In the genomic region with DNA sequence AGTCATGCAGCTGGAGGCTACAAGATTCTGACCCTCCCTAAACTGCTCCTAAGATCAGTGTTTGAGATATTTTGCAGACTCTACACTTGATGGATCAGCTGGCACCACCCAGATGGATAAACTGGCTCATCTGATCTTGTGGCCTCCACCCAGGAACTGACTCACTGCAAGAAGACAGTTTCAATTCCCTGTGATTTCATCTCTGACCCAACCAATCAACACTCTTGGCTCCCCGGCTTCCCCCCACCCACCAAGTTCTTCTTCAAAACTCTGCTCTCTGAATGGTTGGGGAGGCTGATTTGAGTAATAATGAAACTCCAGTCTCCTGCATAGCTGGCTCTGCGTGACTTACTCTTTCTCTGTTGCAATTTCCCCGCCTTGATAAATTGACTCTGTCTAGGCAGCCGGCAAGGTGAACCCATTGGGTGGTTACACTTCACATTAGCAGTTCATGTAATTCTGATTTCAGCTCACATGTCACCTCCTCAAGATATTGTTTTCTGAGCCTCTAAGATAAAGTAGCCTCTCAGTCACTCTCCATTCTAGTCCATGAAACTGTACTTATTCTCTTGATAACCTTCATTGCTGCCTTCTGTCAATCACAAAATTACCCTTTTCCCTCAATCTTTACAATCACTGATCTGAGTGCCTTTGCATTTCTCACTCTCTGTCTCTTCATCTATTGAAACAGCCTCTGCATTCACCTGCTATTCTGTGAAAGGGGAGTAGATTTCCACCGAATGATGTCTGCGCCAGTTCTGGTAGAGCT, we compare ENCODE assay signal across 9 cellular contexts. TPM values are rescaled to one million over a fixed set of nuclear protein-coding genes. Genes with fewer than 3 reads are reported as not detected.
DNase-seq lines count a peak whose midpoint lies in the region; ATAC-seq and TF ChIP-seq lines count a peak whose summit lies in the region.
"Had no signal": no experiment of that assay in that cellular context is flagged by ENCODE, and none has a peak within 500 bp of the region (broad histone marks: within the 10 kb centered on the region; RNA-seq: fewer than 3 reads in every experiment).

No MANE protein-coding gene starts in this region.

- H3K9me3 Mint-ChIP-seq in chondrocyte (ENCODE audit: low read depth), result peaks cover 2% of the 10 kb centered on the region

- H3K27ac Mint-ChIP-seq in chondrocyte (ENCODE audit: unreplicated experiment), result no peak overlapping the region

- no peak for TF ChIP-seq CTCF in PC-3 (conservative IDR thresholded peaks at IDR 0.05; ENCODE audit: low read depth, low read length)
- TF ChIP-seq CTCF in cardiac fibroblast (IDR thresholded peaks at IDR 0.05; ENCODE audit: low read depth, low read length), result no peak
- TF ChIP-seq CTCF in chondrocyte (IDR thresholded peaks at IDR 0.05), result no peak

- intact Hi-C loops in PC-3 (cut with micrococcal nuclease) (no loop called here), posterior vena cava (cut with DNase I) (no loop called here)

- POLR2A ChIA-PET in PC-3 (lab: Charles Lee; ENCODE audit: unreplicated experiment), result no interaction called here

- H3K9me3 ChIP-seq in BLaER1 (no peaks in the 10 kb centered on the region), PC-3 (ENCODE audit: low read length) (no peaks in the 10 kb centered on the region)
- H3K9me3 ChIP-seq: neutrophil had no signal

- no peaks in the 10 kb centered on the region for H3K79me2 ChIP-seq in PC-3 (ENCODE audit: low read length)

- H3K27ac ChIP-seq in BLaER1 (no peak overlapping the region), PC-3 (ENCODE audit: low read length) (peak overlapping the region; percentile 73)
- H3K27ac ChIP-seq: neutrophil had no signal

- DNase-seq in PC-3, result peak; percentile 85
- peak; percentile 91 to 94 for DNase-seq in cardiac fibroblast (ENCODE audit: low read depth in 2 of 2)
- DNase-seq in posterior vena cava (ENCODE audit: low spot score), result peak; percentile 87
- no peak for DNase-seq in SHP77 treated with DMSO at 0.1 percent for 48 hours (lab: John Stamatoyannopoulos, UW)
- no peak for DNase-seq in COR-L47 (lab: John Stamatoyannopoulos, UW)
- DNase-seq in chondrocyte (ENCODE audit: low spot score), result no peak

- H3K4me3 ChIP-seq in BLaER1, result no peak overlapping the region
- 0 out of 2 replicates have a peak overlapping the region, but pooled peaks have one; percentile 4 for H3K4me3 ChIP-seq in PC-3 (ENCODE audit: low read length)
- H3K4me3 ChIP-seq in cardiac fibroblast (replicated peaks in 1 of 2; ENCODE audit: low read depth in 2 of 2, low read length in 2 of 2), result no peak overlapping the region

- H3K36me3 Mint-ChIP-seq in chondrocyte (ENCODE audit: low read depth), result no peaks in the 10 kb centered on the region

- peak overlapping the region; percentile 5 for H2AFZ ChIP-seq in PC-3 (ENCODE audit: low read length)

- no peaks in the 10 kb centered on the region for H3K9me2 ChIP-seq in PC-3 (replicated peaks; ENCODE audit: low read length)

- CTCF ChIA-PET in PC-3 (lab: Charles Lee), result no interaction called here

- H3K4me1 Mint-ChIP-seq in chondrocyte (ENCODE audit: low read depth), result no peaks in the 10 kb centered on the region

- ATAC-seq in PC-3, result peak; percentile 58
- ATAC-seq in HG03469 (IDR thresholded peaks at IDR 0.05; ENCODE audit: unreplicated experiment), result no peak

- no peak overlapping the region for H3K4me3 Mint-ChIP-seq in chondrocyte (ENCODE audit: unreplicated experiment)

- H3K27me3 ChIP-seq in BLaER1, result no peaks in the 10 kb centered on the region
- peaks cover 7% of the 10 kb centered on the region; the same call in 1 of the 2 replicates for H3K27me3 ChIP-seq in PC-3 (ENCODE audit: low read length)

- H3K9ac ChIP-seq in BLaER1 (no peak overlapping the region), PC-3 (ENCODE audit: low read length) (peak overlapping the region; percentile 16)

- H3F3A ChIP-seq in PC-3 (ENCODE audit: low read length, unreplicated experiment), result no peaks in the 10 kb centered on the region

- H3K36me3 ChIP-seq in BLaER1 (no peaks in the 10 kb centered on the region), PC-3 (ENCODE audit: low read depth, low read length) (no peaks in the 10 kb centered on the region)
- H3K36me3 ChIP-seq: neutrophil had no signal

- H3K4me1 ChIP-seq in BLaER1, result peaks cover 29% of the 10 kb centered on the region
- peaks cover 37% of the 10 kb centered on the region for H3K4me1 ChIP-seq in PC-3 (ENCODE audit: insufficient read depth, low read length)

- H3K4me2 ChIP-seq in BLaER1 (peak overlapping the region; percentile 44), PC-3 (ENCODE audit: low read length) (peak overlapping the region; percentile 29)

- no peaks in the 10 kb centered on the region for H4K20me1 ChIP-seq in BLaER1
- H4K20me1 ChIP-seq in PC-3 (ENCODE audit: low read length), result no peaks in the 10 kb centered on the region

- BruUV-seq in PC-3 (replicated peaks; lab: Mats Ljungman, UMichigan), result no TSS peak

- H3K27me3 Mint-ChIP-seq in chondrocyte (ENCODE audit: low read depth), result peaks cover 5% of the 10 kb centered on the region

RNA-seq across cellular contexts. Expression of gene FPR3, which starts 9.9 kb away (rescaled TPM):
- total RNA-seq in PC-3 (2014; rRNA removed), result 0.17 and 0.26 TPM in 2 replicates
- total RNA-seq in posterior vena cava, result 10 to 100 TPM; 14.5 to 15.0 TPM
- total RNA-seq in chondrocyte, result not detected in 3 replicates

RNA-seq across cellular contexts. Expression of gene FPR2, which starts 24.1 kb away (rescaled TPM):
- total RNA-seq in PC-3 (2014; rRNA removed) (not detected in 2 replicates), posterior vena cava (1 to 10 TPM; 1.7 to 6.9 TPM), chondrocyte (not detected in 3 replicates)

RNA-seq across cellular contexts. Expression of gene FPR1, which starts 33.4 kb away (rescaled TPM):
- total RNA-seq in PC-3 (2014; rRNA removed), result 0.46 and 0.55 TPM in 2 replicates
- total RNA-seq in posterior vena cava, result 10 to 100 TPM; 24.0 to 38.3 TPM
- total RNA-seq in chondrocyte, result not detected in 3 replicates

Comparison
In these comparisons a context has a peak if more than half of its experiments do, and no peak if none do; other contexts are left out.
1. DNase-seq: peak in PC-3 (single experiment), cardiac fibroblast (2 of 2) and posterior vena cava (single experiment); none in SHP77 treated with DMSO at 0.1 percent for 48 hours (single experiment), COR-L47 (single experiment) and chondrocyte (single experiment).
2. RNA of gene FPR3, which starts 9.9 kb away (total RNA-seq): 14.5 to 15.0 TPM in posterior vena cava; 0.17 to 0.26 TPM in PC-3 and not detected in chondrocyte; every median in the first group is over 10 times any median in the second.
3. RNA of gene FPR1, which starts 33.4 kb away (total RNA-seq): 24.0 to 38.3 TPM in posterior vena cava; 0.46 to 0.55 TPM in PC-3 and not detected in chondrocyte; every median in the first group is over 10 times any median in the second.